In genomic region chr11:116454020-116454645, GRCh38 we compare ENCODE assay signal across 8 cellular contexts.
A peak's percentile ranks its signal among the peaks of the same experiment; 100 is the strongest.
DNase-seq lines count a peak whose midpoint lies in the region; ATAC-seq and TF ChIP-seq lines count a peak whose summit lies in the region.

No MANE protein-coding gene starts in this region.

- no peak overlapping the region for H3K4me3 Mint-ChIP-seq in MCF 10A (ENCODE audit: unreplicated experiment)
- no peak overlapping the region for H3K4me3 Mint-ChIP-seq in CD4-positive, alpha-beta T cell

- no peaks in the 10 kb centered on the region for H3K27me3 ChIP-seq in left lung
- no peaks in the 10 kb centered on the region for H3K27me3 ChIP-seq in transverse colon
- H3K27me3 ChIP-seq in CD4-positive, alpha-beta T cell (ENCODE audit: control insufficient read depth, insufficient read depth, low read length), result no peaks in the 10 kb centered on the region

- H3K9me3 Mint-ChIP-seq in MCF 10A (ENCODE audit: unreplicated experiment), result no peaks in the 10 kb centered on the region
- H3K9me3 Mint-ChIP-seq in CD4-positive, alpha-beta T cell, result peaks cover 6% of the 10 kb centered on the region

- TF ChIP-seq EP300 in transverse colon (IDR thresholded peaks at IDR 0.05; ENCODE audit: low read depth), result no peak

- no peak overlapping the region for H3K27ac ChIP-seq in left lung
- no peak overlapping the region for H3K27ac ChIP-seq in transverse colon
- no peak overlapping the region for H3K27ac ChIP-seq in CD4-positive, alpha-beta T cell (ENCODE audit: low read depth, low read length)

- TF ChIP-seq POLR2A in transverse colon (IDR thresholded peaks at IDR 0.05), result no peak

- H3K4me3 ChIP-seq in AG10803 (ENCODE audit: low read length) (no peak overlapping the region), GM12875 (ENCODE audit: low read depth, low read length) (no peak overlapping the region), left lung (no peak overlapping the region), transverse colon (no peak overlapping the region)

- H3K4me1 ChIP-seq in left lung (no peaks in the 10 kb centered on the region), transverse colon (peaks cover 2 to 21% (median 7%) of the 10 kb centered on the region in 4 donors)

- POLR2A ChIA-PET in MCF 10A (lab: Yijun Ruan, JAX), result no interaction called here
- POLR2A ChIA-PET in CD4-positive, alpha-beta T cell (lab: Charles Lee), result no interaction called here

- no TSS peak for BruUV-seq in MCF 10A (replicated peaks; lab: Mats Ljungman, UMichigan)

- intact Hi-C loops in MCF 10A (cut with micrococcal nuclease) (loop anchor here (1.0 to 2.0 kb wide), 2 partner anchors 45 to 187 kb away; no protein-coding TSS in a partner anchor), left lung (cut with DNase I) (no loop called here), transverse colon (cut with DNase I; ENCODE audit: low total_unique reads) (loop anchor here (2.0 to 5.0 kb wide), 2 partner anchors 51 to 238 kb away; no protein-coding TSS in a partner anchor)
- intact Hi-C loops in CD4-positive, alpha-beta T cell (cut with DNase I, micrococcal nuclease), result no loop called here

- 47 to 79% methylated on average over 2 to 9 of the region's 9 CpGs for WGBS in transverse colon (ENCODE audit: low coverage in 1 of 2), 2 donors

- H3K9me3 ChIP-seq in left lung, result peaks cover 0 to 13% of the 10 kb centered on the region in 2 donors
- peaks cover 0 to 7% of the 10 kb centered on the region in 2 donors for H3K9me3 ChIP-seq in transverse colon
- no peaks in the 10 kb centered on the region for H3K9me3 ChIP-seq in CD4-positive, alpha-beta T cell (ENCODE audit: control insufficient read depth, low read length)

- H3K4me1 Mint-ChIP-seq in MCF 10A (ENCODE audit: insufficient read depth, unreplicated experiment), result no peaks in the 10 kb centered on the region
- H3K4me1 Mint-ChIP-seq in CD4-positive, alpha-beta T cell (ENCODE audit: low read depth), result no peaks in the 10 kb centered on the region

- H3K36me3 ChIP-seq in left lung, result no peaks in the 10 kb centered on the region
- H3K36me3 ChIP-seq in transverse colon, result no peaks in the 10 kb centered on the region

- in situ Hi-C loops in transverse colon (cut with MboI; ENCODE audit: low pct_ligation_motif_present in 1 of 4, low pct_unique_long_range_greater_than_20kb in 1 of 4, low sequenced_read_pairs in 3 of 4), result no loop called here

- H3K36me3 Mint-ChIP-seq in MCF 10A (ENCODE audit: insufficient read depth, unreplicated experiment), result peaks cover 4% of the 10 kb centered on the region
- H3K36me3 Mint-ChIP-seq in CD4-positive, alpha-beta T cell (ENCODE audit: low read depth), result no peaks in the 10 kb centered on the region

- TF ChIP-seq CTCF in AG10803 (conservative IDR thresholded peaks at IDR 0.05; ENCODE audit: low read length) (peak; percentile 71), GM12875 (IDR thresholded peaks at IDR 0.05; ENCODE audit: borderline replicate concordance, insufficient read depth, low read depth, low read length) (peak; percentile 63), MCF 10A (IDR thresholded peaks at IDR 0.05; ENCODE audit: unreplicated experiment) (peak; percentile 39), left lung (IDR thresholded peaks at IDR 0.05) (peak in 1 of 2 donors; percentile 40), transverse colon (IDR thresholded peaks at IDR 0.05) (peak; percentile 50 to 68 (median 63))
- TF ChIP-seq CTCF in CD4-positive, alpha-beta T cell (IDR thresholded peaks at IDR 0.05), result no peak

- H3K27ac Mint-ChIP-seq in MCF 10A (ENCODE audit: low read depth, unreplicated experiment), result no peak overlapping the region
- no peak overlapping the region for H3K27ac Mint-ChIP-seq in CD4-positive, alpha-beta T cell

- peak; percentile 81 for ATAC-seq in left lung
- ATAC-seq in CD4-positive, alpha-beta T cell (ENCODE audit: poor library complexity), result no peak

- CTCF ChIA-PET in MCF 10A (lab: Yijun Ruan, JAX), result interaction anchor here (0.7 to 2.9 kb wide), 13 partner anchors 8 to 265 kb away, joined by 3 to 13 read pairs (median 3); no protein-coding TSS in a partner anchor
- CTCF ChIA-PET in CD4-positive, alpha-beta T cell (lab: Charles Lee), result no interaction called here

- H3K27me3 Mint-ChIP-seq in MCF 10A (ENCODE audit: insufficient read depth, unreplicated experiment), result no peaks in the 10 kb centered on the region
- peaks cover 16% of the 10 kb centered on the region for H3K27me3 Mint-ChIP-seq in CD4-positive, alpha-beta T cell

- DNase-seq in AG10803 (ENCODE audit: low read depth), result peak; percentile 46
- peak; percentile 26 for DNase-seq in NCI-H510A (lab: John Stamatoyannopoulos, UW)
- peak; percentile 43 for DNase-seq in MCF 10A (ENCODE audit: unreplicated experiment)
- DNase-seq in left lung, result peak in 1 of 2 donors; percentile 35
- peak; percentile 60 for DNase-seq in transverse colon
- DNase-seq in NOMO-1 treated with dmso at 0.1 percent for 144 hours (lab: John Stamatoyannopoulos, UW; ENCODE audit: unreplicated experiment), result no peak
- DNase-seq in CD4-positive, alpha-beta T cell, result no peak

Comparison
In these comparisons a context has a peak if more than half of its experiments do, and no peak if none do; other contexts are left out.
1. DNase-seq: peak in AG10803 (single experiment), NCI-H510A (single experiment), MCF 10A (single experiment) and transverse colon (single experiment); none in NOMO-1 treated with dmso at 0.1 percent for 144 hours (single experiment) and CD4-positive, alpha-beta T cell (0 of 10).
2. intact Hi-C loops: an anchor here in MCF 10A (1.0 to 2.0 kb wide) and transverse colon (2.0 to 5.0 kb wide); none called in left lung and CD4-positive, alpha-beta T cell.